27 cellular contexts compared by ENCODE assay signal in genomic region chr3:15017191-15017590, GRCh38.
"Had no signal": no experiment of that assay in that cellular context is flagged by ENCODE, and none has a peak within 500 bp of the region (broad histone marks: within the 10 kb centered on the region; RNA-seq: fewer than 3 reads in every experiment).

No MANE protein-coding gene starts in this region.

- H3K4me3 ChIP-seq: coronary artery, dorsolateral prefrontal cortex, esophagus muscularis mucosa, gastroesophageal sphincter had no signal

- H3K9me3 Mint-ChIP-seq: activated CD4-positive, alpha-beta memory T cell treated with anti-CD3 and anti-CD28 coated beads for 36 hours; activated CD4-positive, alpha-beta T cell treated with anti-CD3 and anti-CD28 coated beads, Interleukin-2, amount 10 ng/mL, durations not matched to agents 24 days and 14 days; activated naive CD4-positive, alpha-beta T cell treated with anti-CD3 and anti-CD28 coated beads for 36 hours; activated naive CD4-positive, alpha-beta T cell treated with anti-CD3 and anti-CD28 coated beads, Interleukin-2, amount 50 U/mL, for 24 hours; activated naive CD8-positive, alpha-beta T cell treated with anti-CD3 and anti-CD28 coated beads, Interleukin-2, amount 10 ng/mL, durations not matched to agents 7 days and 5 days; activated T-helper 2 cell treated with anti-CD3 and anti-CD28 coated beads, Interferon-gamma antibody, Interleukin-2, Interleukin-4, amounts not matched to agents 10 μg/mL and 5 μg/mL and 100 μg/mL, durations not matched to agents 14 hours and 24 hours and 36 hours; central memory CD8-positive, alpha-beta T cell; dendritic cell treated with granulocyte-macrophage colony-stimulating factor and Interleukin-4, amounts not matched to agents 40 ng/mL and 50 ng/mL, for 4 days had no signal

- H3K27me3 Mint-ChIP-seq: activated CD4-positive, alpha-beta memory T cell treated with anti-CD3 and anti-CD28 coated beads for 36 hours; activated CD4-positive, alpha-beta T cell treated with anti-CD3 and anti-CD28 coated beads for 36 hours; activated CD4-positive, alpha-beta T cell treated with anti-CD3 and anti-CD28 coated beads, Interleukin-2, amount 10 ng/mL, durations not matched to agents 24 days and 14 days; activated CD8-positive, alpha-beta memory T cell treated with anti-CD3 and anti-CD28 coated beads, Interleukin-2, amount 10 ng/mL, durations not matched to agents 7 days and 5 days; activated naive CD4-positive, alpha-beta T cell treated with anti-CD3 and anti-CD28 coated beads, Interleukin-2, amount 50 U/mL, for 24 hours; activated naive CD8-positive, alpha-beta T cell treated with anti-CD3 and anti-CD28 coated beads, Interleukin-2, amount 10 ng/mL, durations not matched to agents 7 days and 5 days; central memory CD8-positive, alpha-beta T cell; dendritic cell treated with granulocyte-macrophage colony-stimulating factor and Interleukin-4, amounts not matched to agents 40 ng/mL and 50 ng/mL, for 4 days had no signal

- ATAC-seq: activated CD4-positive, alpha-beta T cell treated with anti-CD3 and anti-CD28 coated beads for 36 hours; activated CD8-positive, alpha-beta memory T cell treated with anti-CD3 and anti-CD28 coated beads, Interleukin-2, amount 10 ng/mL, durations not matched to agents 7 days and 5 days; activated CD8-positive, alpha-beta T cell treated with anti-CD3 and anti-CD28 coated beads, Interleukin-2, amount 10 ng/mL, durations not matched to agents 7 days and 5 days; foreskin keratinocyte; gastroesophageal sphincter had no signal

- DNase-seq: activated CD4-positive, alpha-beta memory T cell treated with anti-CD3 and anti-CD28 coated beads for 36 hours; activated CD4-positive, alpha-beta T cell treated with anti-CD3 and anti-CD28 coated beads for 36 hours; activated CD4-positive, alpha-beta T cell treated with anti-CD3 and anti-CD28 coated beads, Interleukin-2, amount 10 ng/mL, durations not matched to agents 24 days and 14 days; activated CD4-positive, CD25-positive, alpha-beta regulatory T cell; activated CD4-positive, CD25-positive, alpha-beta regulatory T cell treated with anti-CD3 and anti-CD28 coated beads, Interleukin-2, amount 50 U/mL, for 72 hours; activated CD8-positive, alpha-beta memory T cell treated with anti-CD3 and anti-CD28 coated beads, Interleukin-2, amount 10 ng/mL, durations not matched to agents 7 days and 5 days; activated CD8-positive, alpha-beta memory T cell treated with anti-CD3 and anti-CD28 coated beads, Interleukin-2, amount 50 U/mL, for 4 hours; activated CD8-positive, alpha-beta T cell treated with anti-CD3 and anti-CD28 coated beads, Interleukin-2, amount 10 ng/mL, durations not matched to agents 7 days and 5 days; activated effector memory CD4-positive, alpha-beta T cell treated with anti-CD3 and anti-CD28 coated beads, Interleukin-2, amount 50 U/mL, for 16 hours; activated naive CD4-positive, alpha-beta T cell treated with anti-CD3 and anti-CD28 coated beads for 36 hours; activated naive CD8-positive, alpha-beta T cell treated with anti-CD3 and anti-CD28 coated beads, Interleukin-2, amount 10 ng/mL, durations not matched to agents 7 days and 5 days; activated T-cell treated with anti-CD3 and anti-CD28 coated beads, Interleukin-2, amount 50 U/mL, for 1 hour; amniotic stem cell; anterior cingulate cortex; brain microvascular endothelial cell; dorsolateral prefrontal cortex; effector memory CD4-positive, alpha-beta T cell; erythroblast; foreskin keratinocyte; T-helper 2 cell had no signal

- H3K27me3 ChIP-seq: brain microvascular endothelial cell, dorsolateral prefrontal cortex, esophagus muscularis mucosa, foreskin keratinocyte, gastroesophageal sphincter had no signal

- H3K27ac Mint-ChIP-seq: activated CD4-positive, alpha-beta memory T cell treated with anti-CD3 and anti-CD28 coated beads for 36 hours; activated CD4-positive, alpha-beta T cell treated with anti-CD3 and anti-CD28 coated beads for 36 hours; activated CD4-positive, alpha-beta T cell treated with anti-CD3 and anti-CD28 coated beads, Interleukin-2, amount 10 ng/mL, durations not matched to agents 24 days and 14 days; activated CD8-positive, alpha-beta memory T cell treated with anti-CD3 and anti-CD28 coated beads, Interleukin-2, amount 10 ng/mL, durations not matched to agents 7 days and 5 days; activated CD8-positive, alpha-beta T cell treated with anti-CD3 and anti-CD28 coated beads, Interleukin-2, amount 10 ng/mL, durations not matched to agents 7 days and 5 days; activated naive CD4-positive, alpha-beta T cell treated with anti-CD3 and anti-CD28 coated beads for 36 hours; activated naive CD4-positive, alpha-beta T cell treated with anti-CD3 and anti-CD28 coated beads, Interleukin-2, amount 50 U/mL, for 24 hours; activated naive CD8-positive, alpha-beta T cell treated with anti-CD3 and anti-CD28 coated beads, Interleukin-2, amount 10 ng/mL, durations not matched to agents 7 days and 5 days; activated T-helper 2 cell treated with anti-CD3 and anti-CD28 coated beads, Interferon-gamma antibody, Interleukin-2, Interleukin-4, amounts not matched to agents 10 μg/mL and 5 μg/mL and 100 μg/mL, durations not matched to agents 14 hours and 24 hours and 36 hours; dendritic cell treated with granulocyte-macrophage colony-stimulating factor and Interleukin-4, amounts not matched to agents 40 ng/mL and 50 ng/mL, for 4 days had no signal

- H3K27ac ChIP-seq: brain microvascular endothelial cell, coronary artery, dorsolateral prefrontal cortex, esophagus muscularis mucosa, foreskin keratinocyte, gastroesophageal sphincter had no signal

- H3K4me3 Mint-ChIP-seq: activated CD4-positive, alpha-beta memory T cell treated with anti-CD3 and anti-CD28 coated beads for 36 hours; activated CD4-positive, alpha-beta T cell treated with anti-CD3 and anti-CD28 coated beads for 36 hours; activated CD4-positive, alpha-beta T cell treated with anti-CD3 and anti-CD28 coated beads, Interleukin-2, amount 10 ng/mL, durations not matched to agents 24 days and 14 days; activated CD8-positive, alpha-beta memory T cell treated with anti-CD3 and anti-CD28 coated beads, Interleukin-2, amount 10 ng/mL, durations not matched to agents 7 days and 5 days; activated CD8-positive, alpha-beta T cell treated with anti-CD3 and anti-CD28 coated beads, Interleukin-2, amount 10 ng/mL, durations not matched to agents 7 days and 5 days; activated naive CD4-positive, alpha-beta T cell treated with anti-CD3 and anti-CD28 coated beads for 36 hours; activated naive CD4-positive, alpha-beta T cell treated with anti-CD3 and anti-CD28 coated beads, Interleukin-2, amount 50 U/mL, for 24 hours; activated naive CD8-positive, alpha-beta T cell treated with anti-CD3 and anti-CD28 coated beads, Interleukin-2, amount 10 ng/mL, durations not matched to agents 7 days and 5 days; central memory CD8-positive, alpha-beta T cell; dendritic cell treated with granulocyte-macrophage colony-stimulating factor and Interleukin-4, amounts not matched to agents 40 ng/mL and 50 ng/mL, for 4 days had no signal

- H3K4me1 ChIP-seq: gastroesophageal sphincter had no signal

- H3K4me1 Mint-ChIP-seq: activated CD4-positive, alpha-beta T cell treated with anti-CD3 and anti-CD28 coated beads for 36 hours; activated CD8-positive, alpha-beta memory T cell treated with anti-CD3 and anti-CD28 coated beads, Interleukin-2, amount 10 ng/mL, durations not matched to agents 7 days and 5 days; activated naive CD4-positive, alpha-beta T cell treated with anti-CD3 and anti-CD28 coated beads, Interleukin-2, amount 50 U/mL, for 24 hours; activated naive CD8-positive, alpha-beta T cell treated with anti-CD3 and anti-CD28 coated beads, Interleukin-2, amount 10 ng/mL, durations not matched to agents 7 days and 5 days; central memory CD8-positive, alpha-beta T cell had no signal

- H3K9me3 ChIP-seq: esophagus muscularis mucosa, gastroesophageal sphincter had no signal
